ENCODE assay signal across 8 cellular contexts in genomic region chr22:20456064-20456721, GRCh38. TPM values are rescaled to one million over a fixed set of nuclear protein-coding genes. Genes with fewer than 3 reads are reported as not detected.
DNase-seq lines count a peak whose midpoint lies in the region; ATAC-seq and TF ChIP-seq lines count a peak whose summit lies in the region.

No MANE protein-coding gene starts in this region.

- DNase-seq in A673 (ENCODE audit: low spot score) (peak; percentile 90), NCI-H128 (lab: John Stamatoyannopoulos, UW; ENCODE audit: unreplicated experiment) (peak; percentile 27), T-helper 9 cell (peak; percentile 59), astrocyte of the hippocampus (ENCODE audit: low read depth, low spot score) (peak; percentile 94), hypothalamus (lab: John Stamatoyannopoulos, UW) (peak in 39 of 51 donors; percentile 11 to 69 (median 41)), gastrocnemius medialis (peak; percentile 37 to 62)

- H3K4me3 ChIP-seq in A673 (ENCODE audit: low read depth, low read length, poor library complexity, severe bottlenecking) (no peak overlapping the region), gastrocnemius medialis (no peak overlapping the region)

- no TSS peak for BruUV-seq in A673 (replicated peaks; lab: Mats Ljungman, UMichigan)

- TF ChIP-seq POLR2A in gastrocnemius medialis (IDR thresholded peaks at IDR 0.05): no peak

- no peaks in the 10 kb centered on the region for H3K9me3 ChIP-seq in A673 (ENCODE audit: low read depth, low read length, poor library complexity, severe bottlenecking)
- H3K9me3 ChIP-seq in gastrocnemius medialis: no peaks in the 10 kb centered on the region

- intact Hi-C loops in A673 (cut with micrococcal nuclease; ENCODE audit: unreplicated experiment) (loop anchor here (1.0 to 2.0 kb wide), 2 partner anchors 37 to 299 kb away; no protein-coding TSS in a partner anchor), gastrocnemius medialis (cut with DNase I; ENCODE audit: low total_unique reads) (loop anchor here (5.0 kb wide), 1 partner anchor 39 kb away; no protein-coding TSS in a partner anchor)

- H3K36me3 ChIP-seq in A673 (ENCODE audit: insufficient read depth, low read length, poor library complexity, severe bottlenecking) (peaks cover 9% of the 10 kb centered on the region), gastrocnemius medialis (peaks cover 0 to 15% of the 10 kb centered on the region in 2 donors)

- peak; percentile 48 for ATAC-seq in GM18861 (IDR thresholded peaks at IDR 0.05; ENCODE audit: unreplicated experiment)
- peak; percentile 67 to 85 for ATAC-seq in gastrocnemius medialis
- no peak for ATAC-seq in HG03565 (IDR thresholded peaks at IDR 0.05; ENCODE audit: unreplicated experiment)

- CTCF ChIA-PET in A673 (lab: Charles Lee): interaction anchor here (0.5 to 1.4 kb wide), 4 partner anchors 38 to 299 kb away, joined by 3 to 36 read pairs (median 4); partner anchors contain the start of gene DGCR6L

- H3K4me1 ChIP-seq in A673 (ENCODE audit: insufficient read depth, low read length, poor library complexity, severe bottlenecking) (no peaks in the 10 kb centered on the region), gastrocnemius medialis (no peaks in the 10 kb centered on the region)

- TF ChIP-seq CTCF in A673 (conservative IDR thresholded peaks at IDR 0.05; ENCODE audit: low read depth, low read length): peak; percentile 96
- TF ChIP-seq CTCF in gastrocnemius medialis (IDR thresholded peaks at IDR 0.05 in 4 of 5, conservative IDR thresholded peaks at IDR 0.05 in 1 of 5): peak; percentile 52 to 82 (median 77)

- H3K27ac ChIP-seq in A673 (ENCODE audit: low read depth, low read length, poor library complexity, severe bottlenecking) (no peak overlapping the region), gastrocnemius medialis (no peak overlapping the region)

- H3K27me3 ChIP-seq in A673 (replicated peaks; ENCODE audit: insufficient read depth, low read depth, low read length, poor library complexity) (no peaks in the 10 kb centered on the region), gastrocnemius medialis (no peaks in the 10 kb centered on the region)

- POLR2A ChIA-PET in A673 (lab: Charles Lee; ENCODE audit: low non-redundant PET): no interaction called here

- in situ Hi-C loops in gastrocnemius medialis (cut with MboI; ENCODE audit: low sequenced_read_pairs in 4 of 4): loop anchor here in 1 of 4 donors (5.0 to 25.0 kb wide), 2 partner anchors 44 to 231 kb away; no protein-coding TSS in a partner anchor

RNA-seq across cellular contexts. Expression of gene SCARF2, which starts 18.6 kb away (rescaled TPM):
- 1.4 and 1.7 TPM in 2 replicates for total RNA-seq in A673 (2021)
- 1 to 10 TPM; 1.8 to 4.0 (median 2.3) TPM for total RNA-seq in gastrocnemius medialis

RNA-seq across cellular contexts. Expression of gene KLHL22, which starts 39.4 kb away (rescaled TPM):
- 36.2 and 46.3 TPM in 2 replicates for total RNA-seq in A673 (2021)
- total RNA-seq in gastrocnemius medialis: 10 to 100 TPM; 24.1 to 32.2 (median 28.4) TPM

RNA-seq across cellular contexts. Expression of gene MED15, which starts 51.2 kb away (rescaled TPM):
- 96.2 and 101 TPM in 2 replicates for total RNA-seq in A673 (2021)
- 10 to 100 TPM; 37.5 to 69.4 (median 52.7) TPM for total RNA-seq in gastrocnemius medialis

Comparison
In these comparisons a context has a peak if more than half of its experiments do, and no peak if none do; other contexts are left out.
1. DNase-seq: peak in every context shown above with its lines; median percentile 94 in astrocyte of the hippocampus; 90 in A673; 59 in T-helper 9 cell; 50 in gastrocnemius medialis; 41 in hypothalamus; 27 in NCI-H128.